ENCODE assay signal across 28 cellular contexts in the genomic region with DNA sequence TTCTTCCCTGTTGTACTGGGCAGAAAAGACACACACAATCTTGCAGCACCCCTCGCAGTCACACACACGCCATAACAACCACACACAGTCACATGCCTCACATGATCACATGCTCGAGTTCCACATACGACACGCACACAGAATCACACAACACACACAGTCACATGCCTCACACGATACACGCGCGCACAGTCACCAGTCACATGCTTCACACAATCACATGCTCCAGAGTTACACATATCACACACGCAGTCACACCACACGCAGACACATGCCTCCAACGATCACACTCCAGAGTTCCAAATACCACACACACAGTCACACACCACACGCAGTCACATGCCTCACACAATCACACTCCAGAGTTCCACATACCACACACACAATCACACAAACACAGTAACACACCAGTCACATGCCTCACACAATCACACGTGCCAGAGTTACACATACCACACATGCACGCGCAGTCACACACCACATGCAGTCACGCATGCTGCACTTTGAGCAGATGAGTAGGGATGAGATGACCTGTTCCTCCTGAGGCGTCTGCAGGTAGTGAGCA. TPM values are rescaled to one million over a fixed set of nuclear protein-coding genes. Genes with fewer than 3 reads are reported as not detected.
DNase-seq lines count a peak whose midpoint lies in the region; FAIRE-seq and TF ChIP-seq lines count a peak whose summit lies in the region.
"Had no signal": no experiment of that assay in that cellular context is flagged by ENCODE, and none has a peak within 500 bp of the region (broad histone marks: within the 10 kb centered on the region; RNA-seq: fewer than 3 reads in every experiment).

No MANE protein-coding gene starts in this region.

- H3K27me3 Mint-ChIP-seq in chondrocyte (ENCODE audit: low read depth) (peaks cover 8% of the 10 kb centered on the region), neural progenitor cell (ENCODE audit: insufficient read depth, low read depth) (no peaks in the 10 kb centered on the region), HFFc6 (ENCODE audit: insufficient read depth) (peaks cover 28% of the 10 kb centered on the region)
- H3K27me3 Mint-ChIP-seq: activated CD8-positive, alpha-beta T cell treated with anti-CD3 and anti-CD28 coated beads for 36 hours had no signal

- no peak overlapping the region for H3K9ac ChIP-seq in neural progenitor cell
- H3K9ac ChIP-seq: BLaER1 treated with 17β-estradiol and CSF1 and Interleukin-3, amounts not matched to agents 10 nM and 100 nM had no signal

- H3K79me2 ChIP-seq in neural progenitor cell (ENCODE audit: low read depth) = peaks cover 5% of the 10 kb centered on the region

- H3K4me3 Mint-ChIP-seq in chondrocyte (ENCODE audit: unreplicated experiment) (no peak overlapping the region), neural progenitor cell (no peak overlapping the region), HFFc6 (no peak overlapping the region)
- H3K4me3 Mint-ChIP-seq: activated CD8-positive, alpha-beta T cell treated with anti-CD3 and anti-CD28 coated beads for 36 hours; activated T-helper 17 cell treated with anti-CD3 and anti-CD28 coated beads, Interleukin-2, amount 50 U/mL, for 72 hours; nephron had no signal

- peaks cover 7% of the 10 kb centered on the region for H3K9me3 Mint-ChIP-seq in chondrocyte (ENCODE audit: low read depth)
- peaks cover 10% of the 10 kb centered on the region for H3K9me3 Mint-ChIP-seq in neural progenitor cell
- H3K9me3 Mint-ChIP-seq in HFFc6 = peaks cover 15% of the 10 kb centered on the region

- H4K20me1 ChIP-seq in neural progenitor cell (ENCODE audit: low read depth) = peaks cover 22% of the 10 kb centered on the region

- no peaks in the 10 kb centered on the region for H3K4me1 Mint-ChIP-seq in chondrocyte (ENCODE audit: low read depth)
- no peaks in the 10 kb centered on the region for H3K4me1 Mint-ChIP-seq in neural progenitor cell
- H3K4me1 Mint-ChIP-seq in HFFc6 (ENCODE audit: low read depth) = no peaks in the 10 kb centered on the region
- H3K4me1 Mint-ChIP-seq: activated T-helper 17 cell treated with anti-CD3 and anti-CD28 coated beads, Interleukin-2, amount 50 U/mL, for 72 hours; nephron had no signal

- peak; percentile 9 for FAIRE-seq in GM12891 (lab: Jason Lieb, UNC)

- TF ChIP-seq POLR2A in GM12891 (IDR thresholded peaks at IDR 0.05; ENCODE audit: low read depth, low read length) (no peak), vagina (IDR thresholded peaks at IDR 0.05) (no peak)

- H3K4me3 ChIP-seq in LNCaP clone FGC (ENCODE audit: low read depth, low read length) = no peak overlapping the region
- no peak overlapping the region for H3K4me3 ChIP-seq in neural progenitor cell
- no peak overlapping the region for H3K4me3 ChIP-seq in vagina
- H3K4me3 ChIP-seq: BLaER1 treated with 17β-estradiol and CSF1 and Interleukin-3, amounts not matched to agents 10 nM and 100 nM; body of pancreas; PC-9; stomach had no signal

- no peak overlapping the region for H2AFZ ChIP-seq in neural progenitor cell (replicated peaks)
- H2AFZ ChIP-seq: PC-9 had no signal

- H3K27me3 ChIP-seq in neural progenitor cell = no peaks in the 10 kb centered on the region
- no peaks in the 10 kb centered on the region for H3K27me3 ChIP-seq in vagina
- H3K27me3 ChIP-seq: body of pancreas had no signal

- TF ChIP-seq CTCF in LNCaP clone FGC (IDR thresholded peaks at IDR 0.05; ENCODE audit: control insufficient read depth, extremely low read depth, insufficient read depth) = 0 out of 2 replicates have a peak, but pooled peaks have one; percentile 6
- peak; percentile 22 for TF ChIP-seq CTCF in chondrocyte (IDR thresholded peaks at IDR 0.05)
- no peak for TF ChIP-seq CTCF in neural progenitor cell (IDR thresholded peaks at IDR 0.05)
- no peak for TF ChIP-seq CTCF in GM20000 (IDR thresholded peaks at IDR 0.05; ENCODE audit: extremely low read depth, missing control alignments)
- TF ChIP-seq CTCF in vagina (IDR thresholded peaks at IDR 0.05) = no peak
- no peak for TF ChIP-seq CTCF in HFFc6 (IDR thresholded peaks at IDR 0.05)

- H3K4me2 ChIP-seq in neural progenitor cell = no peak overlapping the region
- H3K4me2 ChIP-seq: BLaER1 treated with 17β-estradiol and CSF1 and Interleukin-3, amounts not matched to agents 10 nM and 100 nM; PC-9 had no signal

- H3K27ac ChIP-seq in neural progenitor cell = no peak overlapping the region
- H3K27ac ChIP-seq in vagina = no peak overlapping the region
- H3K27ac ChIP-seq: BLaER1 treated with 17β-estradiol and CSF1 and Interleukin-3, amounts not matched to agents 10 nM and 100 nM; body of pancreas; PC-9; stomach had no signal

- peaks cover 10% of the 10 kb centered on the region for H3K36me3 Mint-ChIP-seq in chondrocyte (ENCODE audit: low read depth)
- peaks cover 26% of the 10 kb centered on the region for H3K36me3 Mint-ChIP-seq in neural progenitor cell
- H3K36me3 Mint-ChIP-seq in HFFc6 (ENCODE audit: low read depth) = peaks cover 7% of the 10 kb centered on the region

- H3K4me1 ChIP-seq in neural progenitor cell (no peaks in the 10 kb centered on the region), vagina (no peaks in the 10 kb centered on the region)
- H3K4me1 ChIP-seq: BLaER1 treated with 17β-estradiol and CSF1 and Interleukin-3, amounts not matched to agents 10 nM and 100 nM; body of pancreas; stomach had no signal

- intact Hi-C loops in vagina (cut with DNase I) = no loop called here

- H3K36me3 ChIP-seq in neural progenitor cell (peaks cover 12% of the 10 kb centered on the region), vagina (no peaks in the 10 kb centered on the region)
- H3K36me3 ChIP-seq: stomach had no signal

- H3K9me3 ChIP-seq in neural progenitor cell (ENCODE audit: low read depth) (no peaks in the 10 kb centered on the region), vagina (peaks cover 5% of the 10 kb centered on the region)

- DNase-seq in GM12891 (ENCODE audit: insufficient read length, low spot score) (no peak), LNCaP clone FGC (ENCODE audit: low read depth) (no peak), chondrocyte (ENCODE audit: low spot score) (no peak), neural progenitor cell (ENCODE audit: low spot score) (no peak), GM20000 (ENCODE audit: low spot score) (no peak), vagina (ENCODE audit: extremely low spot score in 2 of 2) (no peak), GOT3 (lab: John Stamatoyannopoulos, UW) (no peak), HFFc6 (no peak)
- DNase-seq: activated CD4-positive, alpha-beta T cell treated with anti-CD3 and anti-CD28 coated beads for 1 hour; activated CD8-positive, alpha-beta T cell treated with anti-CD3 and anti-CD28 coated beads for 36 hours; activated naive CD4-positive, alpha-beta T cell treated with anti-CD3 and anti-CD28 coated beads, Interleukin-2, amount 50 U/mL, for 16 hours; body of pancreas; effector CD4-positive, alpha-beta T cell; Karpas-422; NCI-H1417 treated with DMSO at 0.1 percent for 48 hours; NCI-H2029 treated with DMSO at 0.1 percent for 48 hours; NCI-H69; PC-9; stomach; T-helper 2 cell had no signal

- no peak overlapping the region for H3K27ac Mint-ChIP-seq in chondrocyte (ENCODE audit: unreplicated experiment)
- peak overlapping the region; percentile 38 for H3K27ac Mint-ChIP-seq in neural progenitor cell
- no peak overlapping the region for H3K27ac Mint-ChIP-seq in HFFc6
- H3K27ac Mint-ChIP-seq: activated CD8-positive, alpha-beta T cell treated with anti-CD3 and anti-CD28 coated beads for 36 hours; activated T-helper 17 cell treated with anti-CD3 and anti-CD28 coated beads, Interleukin-2, amount 50 U/mL, for 72 hours; nephron had no signal

- H3F3A ChIP-seq in neural progenitor cell (ENCODE audit: low read depth) = peaks cover 3% of the 10 kb centered on the region

TF ChIP-seq in GM12891, 5 proteins besides CTCF, POLR2A, EP300 and RAD21:
- no peak for TF ChIP-seq PAX5 (IDR thresholded peaks at IDR 0.05; ENCODE audit: insufficient read depth, low read length, severe bottlenecking)
- no peak for TF ChIP-seq POLR2AphosphoS5 (IDR thresholded peaks at IDR 0.05; ENCODE audit: low read depth, low read length)
- TF ChIP-seq POU2F2 (IDR thresholded peaks at IDR 0.05; ENCODE audit: low read depth, low read length) = no peak
- no peak for TF ChIP-seq SPI1 (IDR thresholded peaks at IDR 0.05; ENCODE audit: low read depth, low read length)
- no peak for TF ChIP-seq TAF1 (IDR thresholded peaks at IDR 0.05; ENCODE audit: low read depth, low read length)
TF ChIP-seq in GM12891: peak in this region for 0.

RNA-seq across cellular contexts. Expression of a gene that starts 49.0 kb away (rescaled TPM):
- 0.10 TPM for polyA plus RNA-seq in GM12891 (2012; ENCODE audit: low read depth, missing spikeins)
- total RNA-seq in chondrocyte = not detected in 3 replicates
- not detected in 2 replicates for total RNA-seq in neural progenitor cell (ENCODE audit: low replicate concordance)
- total RNA-seq in vagina = not detected
- total RNA-seq in HFFc6 (2021; fragmentation: NEBNext Ultra II Directional; extraction: Animal tissue kit (Norgen Biotek cat#: 25700)) = not detected
- total RNA-seq: activated T-helper 17 cell treated with anti-CD3 and anti-CD28 coated beads, Interleukin-2, amount 50 U/mL, for 72 hours; body of pancreas; epithelial cell of proximal tubule; glomerular endothelial cell; HT1080; left lobe of liver; PC-9 had no signal

RNA-seq across cellular contexts. Expression of a gene that starts 50.4 kb away (rescaled TPM):
- not detected for polyA plus RNA-seq in GM12891 (2012; ENCODE audit: low read depth, missing spikeins)
- 1.4 to 10.2 TPM (median 2.0 TPM) in 3 replicates for total RNA-seq in chondrocyte
- 28.8 and 63.1 TPM in 2 replicates for total RNA-seq in neural progenitor cell (ENCODE audit: low replicate concordance)
- total RNA-seq in vagina = 0.74 TPM
- 1 to 10 TPM in 4 of 6 experiments, under 1 TPM in 2; 0.66 to 4.3 (median 3.9) TPM for total RNA-seq in HFFc6 (2021; fragmentation: NEBNext Ultra II Directional; extraction: Animal tissue kit (Norgen Biotek cat#: 25700))
- total RNA-seq: activated CD8-positive, alpha-beta T cell treated with anti-CD3 and anti-CD28 coated beads for 36 hours; PC-9; Right ventricle myocardium inferior had no signal

Comparison
In these comparisons a context has a peak if more than half of its experiments do, and no peak if none do; other contexts are left out.
1. CTCF ChIP-seq: peak in LNCaP clone FGC (single experiment) and chondrocyte (single experiment); none in neural progenitor cell (single experiment), GM20000 (single experiment), vagina (0 of 3) and HFFc6 (single experiment).